8 cellular contexts compared by ENCODE assay signal in genomic region chr7:31883761-31884164, GRCh38.
A peak's percentile ranks its signal among the peaks of the same experiment; 100 is the strongest.
DNase-seq lines count a peak whose midpoint lies in the region; ATAC-seq and TF ChIP-seq lines count a peak whose summit lies in the region.

No MANE protein-coding gene starts in this region.

- no peak overlapping the region for H3K4me3 ChIP-seq in choroid plexus epithelial cell (ENCODE audit: low read depth, low read length)

- peak; percentile 92 for ATAC-seq in GM18909 (IDR thresholded peaks at IDR 0.05; ENCODE audit: poor library complexity, unreplicated experiment)
- ATAC-seq in HG03520 (IDR thresholded peaks at IDR 0.05; ENCODE audit: unreplicated experiment): peak; percentile 94

- TF ChIP-seq CTCF in choroid plexus epithelial cell (conservative IDR thresholded peaks at IDR 0.05; ENCODE audit: low read depth, low read length): no peak

- DNase-seq in A172 (ENCODE audit: low spot score) (peak; percentile 85), choroid plexus epithelial cell (ENCODE audit: low read depth) (peak; percentile 29), occipital lobe (lab: John Stamatoyannopoulos, UW) (peak; percentile 69), DMS114 treated with DMSO at 0.1 percent for 48 hours (lab: John Stamatoyannopoulos, UW; ENCODE audit: unreplicated experiment) (no peak), epidermal melanocyte (ENCODE audit: insufficient read length, low spot score) (no peak)
- DNase-seq in activated naive CD4-positive, alpha-beta T cell (lab: John Stamatoyannopoulos, UW): no peak

Comparison
In these comparisons a context has a peak if more than half of its experiments do, and no peak if none do; other contexts are left out.
1. DNase-seq: peak in A172 (single experiment), choroid plexus epithelial cell (single experiment) and occipital lobe (single experiment); none in DMS114 treated with DMSO at 0.1 percent for 48 hours (single experiment), activated naive CD4-positive, alpha-beta T cell (0 of 4) and epidermal melanocyte (single experiment).